In the genomic region with DNA sequence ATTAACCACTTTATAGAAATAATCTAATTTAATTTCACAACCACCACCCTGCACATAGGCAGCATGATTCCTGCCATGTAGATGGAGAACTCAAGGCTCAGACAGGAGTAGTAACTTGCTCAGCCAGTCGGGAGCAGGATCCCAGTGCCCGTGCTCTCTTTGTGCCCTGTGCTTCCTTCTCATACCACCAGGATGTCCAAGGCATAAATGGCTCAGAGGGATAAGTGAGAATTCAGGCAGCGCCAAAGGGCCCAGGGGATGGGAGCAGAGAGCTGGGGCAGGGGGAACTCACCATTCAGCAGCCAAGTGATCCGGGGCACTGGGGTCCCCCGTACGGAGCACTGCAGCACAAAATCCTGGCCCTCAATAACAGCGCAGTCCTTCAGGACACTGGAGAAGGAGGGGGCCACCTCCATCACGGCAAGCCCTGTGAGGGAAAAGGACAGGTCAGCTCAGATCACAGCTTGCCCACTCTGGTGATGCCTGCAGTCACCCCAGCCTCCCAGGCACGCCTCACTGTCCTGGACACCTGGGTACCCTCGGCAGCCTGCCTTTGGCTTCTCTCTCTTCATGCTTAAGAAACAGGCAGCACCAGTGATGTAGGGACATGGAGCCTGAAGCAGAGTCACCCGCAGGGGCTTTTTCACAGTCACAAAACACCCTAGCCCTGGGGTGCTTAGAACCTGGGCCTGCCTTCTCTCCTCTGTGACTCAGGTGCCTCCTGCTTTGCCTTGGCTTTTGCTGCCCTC, we compare ENCODE assay signal across 2 cellular contexts.
TF ChIP-seq lines count a peak whose summit lies in the region.

No MANE protein-coding gene starts in this region.

TF ChIP-seq in HCT116, 20 proteins besides CTCF, POLR2A, EP300 and RAD21:
- TF ChIP-seq CBX3 (IDR thresholded peaks at IDR 0.05; ENCODE audit: low read depth): no peak
- TF ChIP-seq SIN3A (IDR thresholded peaks at IDR 0.05; ENCODE audit: low read depth): no peak
- TF ChIP-seq JUND (IDR thresholded peaks at IDR 0.05): no peak
- no peak for TF ChIP-seq SRF (IDR thresholded peaks at IDR 0.05; ENCODE audit: low read depth)
- TF ChIP-seq, protein P1, sequence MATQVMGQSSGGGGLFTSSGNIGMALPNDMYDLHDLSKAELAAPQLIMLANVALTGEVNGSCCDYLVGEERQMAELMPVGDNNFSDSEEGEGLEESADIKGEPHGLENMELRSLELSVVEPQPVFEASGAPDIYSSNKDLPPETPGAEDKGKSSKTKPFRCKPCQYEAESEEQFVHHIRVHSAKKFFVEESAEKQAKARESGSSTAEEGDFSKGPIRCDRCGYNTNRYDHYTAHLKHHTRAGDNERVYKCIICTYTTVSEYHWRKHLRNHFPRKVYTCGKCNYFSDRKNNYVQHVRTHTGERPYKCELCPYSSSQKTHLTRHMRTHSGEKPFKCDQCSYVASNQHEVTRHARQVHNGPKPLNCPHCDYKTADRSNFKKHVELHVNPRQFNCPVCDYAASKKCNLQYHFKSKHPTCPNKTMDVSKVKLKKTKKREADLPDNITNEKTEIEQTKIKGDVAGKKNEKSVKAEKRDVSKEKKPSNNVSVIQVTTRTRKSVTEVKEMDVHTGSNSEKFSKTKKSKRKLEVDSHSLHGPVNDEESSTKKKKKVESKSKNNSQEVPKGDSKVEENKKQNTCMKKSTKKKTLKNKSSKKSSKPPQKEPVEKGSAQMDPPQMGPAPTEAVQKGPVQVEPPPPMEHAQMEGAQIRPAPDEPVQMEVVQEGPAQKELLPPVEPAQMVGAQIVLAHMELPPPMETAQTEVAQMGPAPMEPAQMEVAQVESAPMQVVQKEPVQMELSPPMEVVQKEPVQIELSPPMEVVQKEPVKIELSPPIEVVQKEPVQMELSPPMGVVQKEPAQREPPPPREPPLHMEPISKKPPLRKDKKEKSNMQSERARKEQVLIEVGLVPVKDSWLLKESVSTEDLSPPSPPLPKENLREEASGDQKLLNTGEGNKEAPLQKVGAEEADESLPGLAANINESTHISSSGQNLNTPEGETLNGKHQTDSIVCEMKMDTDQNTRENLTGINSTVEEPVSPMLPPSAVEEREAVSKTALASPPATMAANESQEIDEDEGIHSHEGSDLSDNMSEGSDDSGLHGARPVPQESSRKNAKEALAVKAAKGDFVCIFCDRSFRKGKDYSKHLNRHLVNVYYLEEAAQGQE (IDR thresholded peaks at IDR 0.05; ENCODE audit: low read depth): no peak
- no peak for TF ChIP-seq EZH2 (IDR thresholded peaks at IDR 0.05)
- no peak for TF ChIP-seq ZNF274 (IDR thresholded peaks at IDR 0.05; ENCODE audit: low read depth, low read length)
- TF ChIP-seq POLR2AphosphoS5 (IDR thresholded peaks at IDR 0.05; ENCODE audit: low read depth, low read length): no peak
- TF ChIP-seq YY1 (IDR thresholded peaks at IDR 0.05; ENCODE audit: extremely low read depth, insufficient replicate concordance, low read depth, low read length): no peak
- TF ChIP-seq EZH2phosphoT487 (IDR thresholded peaks at IDR 0.05; ENCODE audit: borderline replicate concordance): no peak
- TF ChIP-seq EGR1 (IDR thresholded peaks at IDR 0.05; ENCODE audit: low read depth): no peak
- TF ChIP-seq SP1 (IDR thresholded peaks at IDR 0.05; ENCODE audit: low read depth): no peak
- TF ChIP-seq CEBPB (IDR thresholded peaks at IDR 0.05; ENCODE audit: low read depth): no peak
- TF ChIP-seq ZFX (IDR thresholded peaks at IDR 0.05): no peak
- TF ChIP-seq, protein P2, sequence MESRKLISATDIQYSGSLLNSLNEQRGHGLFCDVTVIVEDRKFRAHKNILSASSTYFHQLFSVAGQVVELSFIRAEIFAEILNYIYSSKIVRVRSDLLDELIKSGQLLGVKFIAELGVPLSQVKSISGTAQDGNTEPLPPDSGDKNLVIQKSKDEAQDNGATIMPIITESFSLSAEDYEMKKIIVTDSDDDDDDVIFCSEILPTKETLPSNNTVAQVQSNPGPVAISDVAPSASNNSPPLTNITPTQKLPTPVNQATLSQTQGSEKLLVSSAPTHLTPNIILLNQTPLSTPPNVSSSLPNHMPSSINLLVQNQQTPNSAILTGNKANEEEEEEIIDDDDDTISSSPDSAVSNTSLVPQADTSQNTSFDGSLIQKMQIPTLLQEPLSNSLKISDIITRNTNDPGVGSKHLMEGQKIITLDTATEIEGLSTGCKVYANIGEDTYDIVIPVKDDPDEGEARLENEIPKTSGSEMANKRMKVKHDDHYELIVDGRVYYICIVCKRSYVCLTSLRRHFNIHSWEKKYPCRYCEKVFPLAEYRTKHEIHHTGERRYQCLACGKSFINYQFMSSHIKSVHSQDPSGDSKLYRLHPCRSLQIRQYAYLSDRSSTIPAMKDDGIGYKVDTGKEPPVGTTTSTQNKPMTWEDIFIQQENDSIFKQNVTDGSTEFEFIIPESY (IDR thresholded peaks at IDR 0.05; ENCODE audit: extremely low read depth, insufficient replicate concordance, low read length): no peak
- no peak for TF ChIP-seq TCF7L2 (IDR thresholded peaks at IDR 0.05; ENCODE audit: borderline replicate concordance, extremely low read depth, insufficient read depth, insufficient read length)
- TF ChIP-seq, protein P3, sequence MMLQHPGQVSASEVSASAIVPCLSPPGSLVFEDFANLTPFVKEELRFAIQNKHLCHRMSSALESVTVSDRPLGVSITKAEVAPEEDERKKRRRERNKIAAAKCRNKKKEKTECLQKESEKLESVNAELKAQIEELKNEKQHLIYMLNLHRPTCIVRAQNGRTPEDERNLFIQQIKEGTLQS (IDR thresholded peaks at IDR 0.05): no peak
- TF ChIP-seq, protein P4, sequence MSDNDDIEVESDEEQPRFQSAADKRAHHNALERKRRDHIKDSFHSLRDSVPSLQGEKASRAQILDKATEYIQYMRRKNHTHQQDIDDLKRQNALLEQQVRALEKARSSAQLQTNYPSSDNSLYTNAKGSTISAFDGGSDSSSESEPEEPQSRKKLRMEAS (IDR thresholded peaks at IDR 0.05): no peak

TF ChIP-seq in SK-N-SH, 30 proteins besides CTCF, POLR2A, EP300 and RAD21:
- TF ChIP-seq FOXJ3 (CRISPR knock-in tag; IDR thresholded peaks at IDR 0.05) (no peak), GABPA (IDR thresholded peaks at IDR 0.05; ENCODE audit: low read depth) (no peak), FOXM1 (IDR thresholded peaks at IDR 0.05; ENCODE audit: low read depth) (no peak), RXRA (IDR thresholded peaks at IDR 0.05; ENCODE audit: borderline replicate concordance, low read depth) (no peak), CHD2 (IDR thresholded peaks at IDR 0.05; ENCODE audit: low read length, partially characterized antibody) (no peak), TAF1 (IDR thresholded peaks at IDR 0.05; ENCODE audit: borderline replicate concordance, low read depth, low read length) (no peak)
- TF ChIP-seq, protein P1 (IDR thresholded peaks at IDR 0.05; ENCODE audit: low read depth, low read length): no peak
- TF ChIP-seq, protein P4 (IDR thresholded peaks at IDR 0.05; ENCODE audit: low read depth): no peak
